24 cellular contexts compared by ENCODE assay signal in genomic region chr20:63037669-63038268, GRCh38. TPM values are rescaled to one million over a fixed set of nuclear protein-coding genes. Genes with fewer than 3 reads are reported as not detected.
"Had no signal": no experiment of that assay in that cellular context is flagged by ENCODE, and none has a peak within 500 bp of the region (broad histone marks: within the 10 kb centered on the region; RNA-seq: fewer than 3 reads in every experiment).

No MANE protein-coding gene starts in this region.

- FAIRE-seq: colon, endometrium, small intestine had no signal

- H3K27ac ChIP-seq: cardiac muscle cell, transverse colon had no signal

- H3K4me1 Mint-ChIP-seq: activated T-helper 17 cell treated with anti-CD3 and anti-CD28 coated beads, Interleukin-2, amount 50 U/mL, for 72 hours had no signal

- H3K9me3 ChIP-seq: mucosa of descending colon, transverse colon had no signal

- DNase-seq: activated CD4-positive, alpha-beta T cell treated with anti-CD3 and anti-CD28 coated beads, Interleukin-2, amount 50 U/mL, for 1 hour; activated naive CD4-positive, alpha-beta T cell treated with anti-CD3 and anti-CD28 coated beads for 36 hours; activated T-cell treated with anti-CD3 and anti-CD28 coated beads for 4 hours; islet precursor cell; naive thymus-derived CD4-positive, alpha-beta T cell; nucleus accumbens; small intestine; stimulated activated CD4-positive, alpha-beta T cell treated with anti-CD3 and anti-CD28 coated beads, Interleukin-4, amount 100 ng/mL, for 4 hours; stimulated activated CD8-positive, alpha-beta memory T cell treated with anti-CD3 and anti-CD28 coated beads, Interleukin-4, amount 100 ng/mL, for 48 hours; stimulated activated naive CD4-positive, alpha-beta T cell treated with Interleukin-2 at 50 U/mL for 16 hours; substantia nigra; T-helper 9 cell; transverse colon had no signal

- ATAC-seq: activated CD4-positive, CD25-positive, alpha-beta regulatory T cell treated with anti-CD3 and anti-CD28 coated beads, Interleukin-2, amount 50 U/mL, for 24 hours; activated T-helper 17 cell treated with anti-CD3 and anti-CD28 coated beads, Interleukin-2, amount 50 U/mL, for 72 hours; left lobe of liver; mucosa of descending colon; naive thymus-derived CD4-positive, alpha-beta T cell had no signal

- H3K4me3 Mint-ChIP-seq: activated naive CD4-positive, alpha-beta T cell treated with anti-CD3 and anti-CD28 coated beads for 36 hours; activated T-helper 17 cell treated with anti-CD3 and anti-CD28 coated beads, Interleukin-2, amount 50 U/mL, for 72 hours; memory B cell; naive thymus-derived CD4-positive, alpha-beta T cell had no signal

- H3K27ac Mint-ChIP-seq: activated naive CD4-positive, alpha-beta T cell treated with anti-CD3 and anti-CD28 coated beads for 36 hours; activated T-helper 17 cell treated with anti-CD3 and anti-CD28 coated beads, Interleukin-2, amount 50 U/mL, for 72 hours; memory B cell; naive thymus-derived CD4-positive, alpha-beta T cell had no signal

- H3K4me3 ChIP-seq: cardiac muscle cell, mucosa of descending colon, transverse colon had no signal

- H3K36me3 Mint-ChIP-seq: memory B cell; naive thymus-derived CD4-positive, alpha-beta T cell had no signal

- H3K9me3 Mint-ChIP-seq: activated naive CD4-positive, alpha-beta T cell treated with anti-CD3 and anti-CD28 coated beads for 36 hours; activated T-helper 17 cell treated with anti-CD3 and anti-CD28 coated beads, Interleukin-2, amount 50 U/mL, for 72 hours; memory B cell; naive thymus-derived CD4-positive, alpha-beta T cell had no signal

- H3K36me3 ChIP-seq: cardiac muscle cell, transverse colon had no signal

RNA-seq across cellular contexts. Expression of gene BHLHE23, which starts 31.0 kb away (rescaled TPM):
- total RNA-seq: activated CD8-positive, alpha-beta memory T cell treated with anti-CD3 and anti-CD28 coated beads for 36 hours; activated naive CD4-positive, alpha-beta T cell treated with anti-CD3 and anti-CD28 coated beads for 36 hours; activated T-helper 17 cell treated with anti-CD3 and anti-CD28 coated beads, Interleukin-2, amount 50 U/mL, for 72 hours; cardiac muscle cell; left lobe of liver; mucosa of descending colon; naive thymus-derived CD4-positive, alpha-beta T cell; transverse colon had no signal
- polyA plus RNA-seq: adipose tissue; cardiac muscle cell; esophagus; naive thymus-derived CD4-positive, alpha-beta T cell; small intestine had no signal
